In the genomic region with DNA sequence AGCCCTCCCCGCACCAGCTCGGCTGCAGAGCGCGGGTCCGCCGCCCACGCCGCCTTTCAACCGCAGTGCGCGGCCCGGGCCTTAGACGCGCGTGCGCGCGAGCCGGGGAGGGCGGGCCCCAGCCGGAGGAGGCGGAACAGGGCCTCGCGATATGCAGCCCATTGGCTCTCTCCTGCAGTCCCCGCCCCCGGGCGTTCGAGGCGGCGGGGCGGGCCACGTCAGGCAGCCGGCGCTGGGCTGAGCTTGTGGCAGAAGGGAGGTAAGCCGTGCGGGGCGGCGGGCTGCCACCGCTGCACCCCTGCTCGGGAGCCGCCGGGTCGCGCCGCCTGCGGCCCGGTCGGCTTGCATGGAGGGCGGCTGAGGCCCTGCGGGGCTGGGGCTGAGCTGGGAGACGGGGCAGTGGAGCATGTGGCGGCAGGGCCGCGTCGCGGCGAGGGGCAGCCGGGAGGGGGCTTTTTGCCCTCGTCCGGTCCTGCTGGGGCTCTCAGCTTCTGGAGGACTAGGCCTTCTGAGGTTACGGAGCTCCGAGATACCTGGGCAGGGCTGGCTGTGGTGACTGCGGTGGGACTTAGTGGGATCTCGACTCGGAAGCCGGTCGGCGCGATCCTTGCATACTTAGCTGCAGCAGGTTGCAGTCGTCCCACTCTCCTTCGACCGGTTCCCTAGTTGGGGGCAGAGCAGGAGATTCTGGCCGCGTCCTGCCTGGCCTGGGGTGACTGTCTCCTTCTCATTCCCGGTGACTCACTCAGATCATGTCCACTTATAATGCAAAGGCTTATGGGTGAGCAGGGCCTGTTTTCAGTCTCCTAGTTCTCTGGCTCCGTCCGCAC, we compare ENCODE assay signal across 8 cellular contexts. TPM values are rescaled to one million over a fixed set of nuclear protein-coding genes. Genes with fewer than 3 reads are reported as not detected.
DNase-seq lines count a peak whose midpoint lies in the region; ATAC-seq, FAIRE-seq and TF ChIP-seq lines count a peak whose summit lies in the region.

A gene with protein sequence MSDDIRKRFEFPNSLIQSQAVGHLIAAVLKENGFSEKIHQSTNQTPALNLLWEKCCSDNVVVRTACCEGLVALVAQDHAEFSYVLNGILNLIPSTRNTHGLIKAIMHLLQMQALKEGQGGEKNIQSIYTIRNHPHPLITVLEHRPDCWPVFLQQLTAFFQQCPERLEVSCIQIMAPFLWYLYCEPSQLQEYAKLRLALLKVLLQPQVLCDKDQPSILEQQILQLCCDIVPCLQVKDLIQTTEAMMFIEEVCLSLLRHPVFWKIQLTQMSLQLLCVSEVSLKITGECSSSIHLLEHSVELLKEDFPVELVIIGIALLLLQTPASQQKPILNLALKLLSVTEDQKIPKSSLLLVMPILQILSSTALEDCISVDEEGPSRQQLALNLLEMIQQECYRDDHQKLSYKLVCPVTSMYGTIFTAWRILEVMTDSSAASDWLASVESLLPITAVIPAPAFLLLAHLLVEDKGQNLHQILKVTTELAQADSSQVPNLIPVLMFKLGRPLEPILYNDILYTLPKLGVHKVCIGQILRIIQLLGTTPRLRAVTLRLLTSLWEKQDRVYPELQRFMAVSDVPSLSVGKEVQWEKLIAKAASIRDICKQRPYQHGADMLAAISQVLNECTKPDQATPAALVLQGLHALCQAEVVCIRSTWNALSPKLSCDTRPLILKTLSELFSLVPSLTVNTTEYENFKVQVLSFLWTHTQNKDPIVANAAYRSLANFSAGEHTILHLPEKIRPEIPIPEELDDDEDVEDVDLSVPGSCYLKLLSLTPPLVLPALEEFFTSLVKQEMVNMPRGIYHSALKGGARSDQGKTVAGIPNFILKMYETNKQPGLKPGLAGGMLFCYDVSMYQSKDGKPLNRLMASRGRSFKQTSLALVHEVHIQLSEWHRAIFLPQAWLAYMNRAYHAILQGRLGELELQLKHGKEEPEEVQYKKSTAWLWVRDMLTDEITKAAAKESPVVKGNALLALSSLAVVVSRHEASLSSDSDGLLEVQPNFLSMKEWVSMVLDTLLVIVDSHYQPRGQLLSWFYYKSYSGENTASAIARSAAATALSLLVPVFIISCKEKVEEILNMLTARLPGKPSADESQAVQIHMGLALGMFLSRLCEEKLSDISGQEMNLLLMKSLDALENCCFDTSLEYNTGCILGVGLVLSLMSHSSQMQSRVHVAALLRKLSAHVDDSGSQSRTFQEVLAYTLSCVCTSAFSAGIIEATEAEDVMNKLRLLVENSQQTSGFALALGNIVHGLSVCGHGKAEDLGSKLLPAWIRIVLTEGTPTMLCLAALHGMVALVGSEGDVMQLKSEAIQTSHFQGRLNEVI (N-terminal part only) (plus strand): TSS at position 225 of the 830 bp plus-strand sequence. CDS start 31,095 bp downstream, outside the sequence.

- DNase-seq in NCI-H2196 treated with DMSO at 0.1 percent for 48 hours (lab: John Stamatoyannopoulos, UW; ENCODE audit: unreplicated experiment) (peak; percentile 95), cerebellar nuclear complex (lab: John Stamatoyannopoulos, UW) (peak; percentile 86 to 91), kidney (peak; percentile 98)
- DNase-seq in activated CD4-positive, CD25-positive, alpha-beta regulatory T cell treated with anti-CD3 and anti-CD28 coated beads, Interleukin-2, amount 50 U/mL, for 72 hours, result peak; percentile 98
- DNase-seq in stimulated activated CD4-positive, alpha-beta T cell treated with anti-CD3 and anti-CD28 coated beads, Interleukin-15, amount 100 ng/mL, for 24 hours, result peak; percentile 97

- H3K9ac ChIP-seq in kidney (ENCODE audit: low read length in 2 of 2), result peak within 1 kb of the TSS; percentile 89

- H3K4me3 ChIP-seq in ACC112 (ENCODE audit: low read depth, low read length) (peak within 1 kb of the TSS; percentile 86), kidney (ENCODE audit: low read length in 2 of 2) (peak within 1 kb of the TSS; percentile 89)

- ATAC-seq in GM18870 (IDR thresholded peaks at IDR 0.05; ENCODE audit: unreplicated experiment), result peak; percentile 84
- ATAC-seq in HG03135 (IDR thresholded peaks at IDR 0.05; ENCODE audit: unreplicated experiment), result peak; percentile 99

- no peaks in the 10 kb centered on the region for H3K27me3 ChIP-seq in ACC112 (ENCODE audit: insufficient read depth, low read length)

- H3K79me2 ChIP-seq in ACC112 (ENCODE audit: control insufficient read depth, insufficient read depth, low read length, unreplicated experiment), result peaks cover 37% of the 10 kb centered on the region

- no peak for FAIRE-seq in kidney (lab: Jason Lieb, UNC)

- H3K4me1 ChIP-seq in ACC112 (ENCODE audit: control insufficient read depth, insufficient read depth, low read length, unreplicated experiment) (peaks cover 21% of the 10 kb centered on the region), kidney (ENCODE audit: control insufficient read depth in 1 of 2, insufficient read depth in 1 of 2, low read depth in 1 of 2, low read length in 2 of 2) (peaks cover 2 to 9% of the 10 kb centered on the region in 2 donors)

- H2AFZ ChIP-seq in ACC112 (ENCODE audit: low read length, unreplicated experiment), result peak within 1 kb of the TSS; percentile 79

- no peaks in the 10 kb centered on the region for H3K9me3 ChIP-seq in kidney (ENCODE audit: control insufficient read depth in 1 of 2, low read length in 2 of 2)

- no peaks in the 10 kb centered on the region for H3K36me3 ChIP-seq in ACC112 (ENCODE audit: insufficient read depth, low read length)
- no peaks in the 10 kb centered on the region for H3K36me3 ChIP-seq in kidney (ENCODE audit: control insufficient read depth in 1 of 2, insufficient read depth in 2 of 2, low read length in 2 of 2)

- no peak for TF ChIP-seq CTCF in kidney (IDR thresholded peaks at IDR 0.05; ENCODE audit: borderline replicate concordance, extremely low read depth, insufficient read depth)

- intact Hi-C loops in kidney (cut with DNase I), result no loop called here

- H3K27ac ChIP-seq in ACC112 (ENCODE audit: low read depth, low read length) (peak within 1 kb of the TSS; percentile 72), kidney (ENCODE audit: low read depth in 2 of 2, low read length in 2 of 2) (peak within 1 kb of the TSS; percentile 85 to 90)

RNA-seq across cellular contexts. Expression of the gene that starts here (rescaled TPM):
- total RNA-seq in kidney, result 35.7 TPM
- polyA plus RNA-seq in kidney (ENCODE audit: insufficient read depth, low read depth, low replicate concordance), result 12.2 TPM

Comparison
In these comparisons a context has a peak if more than half of its experiments do, and no peak if none do; other contexts are left out.
1. Peak in every context shown above with its lines: DNase-seq, ATAC-seq, H3K4me3 ChIP-seq and H3K27ac ChIP-seq.